ENCODE assay signal across 9 cellular contexts in genomic region chr4:146654648-146654975, GRCh38. TPM values are rescaled to one million over a fixed set of nuclear protein-coding genes. Genes with fewer than 3 reads are reported as not detected.
A peak's percentile ranks its signal among the peaks of the same experiment; 100 is the strongest.
DNase-seq lines count a peak whose midpoint lies in the region; ATAC-seq and TF ChIP-seq lines count a peak whose summit lies in the region.
"Had no signal": no experiment of that assay in that cellular context is flagged by ENCODE, and none has a peak within 500 bp of the region (broad histone marks: within the 10 kb centered on the region; RNA-seq: fewer than 3 reads in every experiment).

No MANE protein-coding gene starts in this region.

- no peak overlapping the region for H2BK15ac ChIP-seq in H9 (ENCODE audit: low read depth, low read length)

- H3K56ac ChIP-seq in H9 (ENCODE audit: insufficient read length, low read depth, low read length): no peak overlapping the region

- CTCF ChIA-PET in WTC11 (lab: Charles Lee): no interaction called here

- H3K14ac ChIP-seq in H9 (ENCODE audit: insufficient read depth, low read length): no peak overlapping the region

- no peak overlapping the region for H3K4ac ChIP-seq in H9 (ENCODE audit: low read depth, low read length)

- WGBS in H9 (ENCODE audit: extremely low coverage, insufficient read length, low lambda C conversion rate): no CpG with 5 or more reads among the region's 7 CpGs
- WGBS in right cardiac atrium: 0% methylated on average over 7 of the region's 7 CpGs

- H3K4me3 ChIP-seq in right cardiac atrium (ENCODE audit: low read length) (peak overlapping the region; percentile 75), skeletal muscle cell (ENCODE audit: low read depth, low read length) (peak overlapping the region; percentile 47)
- H3K4me3 ChIP-seq: GM12878 had no signal

- H3K4me1 ChIP-seq in H9 (ENCODE audit: insufficient read depth, low read length) (no peaks in the 10 kb centered on the region), right cardiac atrium (ENCODE audit: control insufficient read depth, insufficient read depth, low read length) (no peaks in the 10 kb centered on the region)

- H3K9me3 Mint-ChIP-seq in H9 (peaks cover 0 to 6% of the 10 kb centered on the region in 2 experiments; a peak in 2 of 5 replicates), WTC11 (no peaks in the 10 kb centered on the region)

- DNase-seq in H9 (no peak), WTC11 (ENCODE audit: low spot score) (no peak), right cardiac atrium (no peak), skeletal muscle cell (ENCODE audit: low read depth) (no peak), KG1 (lab: John Stamatoyannopoulos, UW) (no peak), foreskin melanocyte (no peak), SHP77 (lab: John Stamatoyannopoulos, UW) (no peak), amygdala (lab: John Stamatoyannopoulos, UW) (no peak)

- H2AK5ac ChIP-seq in H9 (ENCODE audit: insufficient read length, low read length): no peak overlapping the region

- no peak overlapping the region for H4K8ac ChIP-seq in H9 (replicated peaks; ENCODE audit: insufficient read length, low read depth, low read length)

- H3K4me3 Mint-ChIP-seq in H9 (peak overlapping the region; percentile 48 to 74), WTC11 (peak overlapping the region; percentile 64)

- H2BK120ac ChIP-seq in H9 (ENCODE audit: low read depth, low read length, poor library complexity, severe bottlenecking): no peak overlapping the region

- POLR2A ChIA-PET in WTC11 (lab: Charles Lee): no interaction called here

- peaks cover 4% of the 10 kb centered on the region for H3K23me2 ChIP-seq in H9 (ENCODE audit: insufficient read length, low read depth, low read length, poor library complexity, severe bottlenecking)

- no peaks in the 10 kb centered on the region for H4K20me1 ChIP-seq in H9 (ENCODE audit: control insufficient read depth, insufficient read depth, insufficient read length)

- no peak overlapping the region for H4K91ac ChIP-seq in H9 (ENCODE audit: insufficient read length, low read depth, low read length)

- intact Hi-C loops in right cardiac atrium (cut with DNase I): no loop called here

- no peak overlapping the region for H2BK12ac ChIP-seq in H9 (ENCODE audit: insufficient read length, low read depth, low read length)

- H3K9ac ChIP-seq in H9 (ENCODE audit: extremely low read depth, insufficient read length, low read length): no peak overlapping the region

- H3K27me3 ChIP-seq in H9 (ENCODE audit: insufficient read depth, low read length) (peaks cover 69% of the 10 kb centered on the region), right cardiac atrium (ENCODE audit: control insufficient read depth, insufficient read depth) (peaks cover 18% of the 10 kb centered on the region)

- H3K27me3 Mint-ChIP-seq in H9 (ENCODE audit: low read depth) (peaks cover 97% of the 10 kb centered on the region), WTC11 (ENCODE audit: low read depth) (peaks cover 98% of the 10 kb centered on the region)

- H3K79me1 ChIP-seq in H9 (ENCODE audit: insufficient read depth, low read depth, low read length, poor library complexity, severe bottlenecking): no peaks in the 10 kb centered on the region

- H3K36me3 Mint-ChIP-seq in H9 (ENCODE audit: insufficient read depth in 1 of 3, low read depth in 3 of 3): peaks cover 0 to 2% (median 0%) of the 10 kb centered on the region in 3 experiments; a peak in 1 of 7 replicates
- no peaks in the 10 kb centered on the region for H3K36me3 Mint-ChIP-seq in WTC11

- TF ChIP-seq CTCF in H9 (conservative IDR thresholded peaks at IDR 0.05) (no peak), WTC11 (IDR thresholded peaks at IDR 0.05) (no peak)

- H3K18ac ChIP-seq in H9 (ENCODE audit: insufficient read length, low read depth, low read length): no peak overlapping the region

- H3K27ac Mint-ChIP-seq in H9 (no peak overlapping the region), WTC11 (no peak overlapping the region)

- H3K4me2 ChIP-seq in H9 (ENCODE audit: insufficient read depth, insufficient read length, low read length): peak overlapping the region; percentile 83

- H2AFZ ChIP-seq in H9 (ENCODE audit: low read length): no peak overlapping the region

- H3K79me2 ChIP-seq in H9 (ENCODE audit: insufficient read depth, low read length): no peaks in the 10 kb centered on the region

- H3K9me3 ChIP-seq in H9 (ENCODE audit: control insufficient read depth, low read depth, low read length) (no peaks in the 10 kb centered on the region), right cardiac atrium (ENCODE audit: control insufficient read depth, low read length) (no peaks in the 10 kb centered on the region)

- H3K4me1 Mint-ChIP-seq in H9 (peaks cover 11 to 17% of the 10 kb centered on the region in 2 experiments), WTC11 (peaks cover 30% of the 10 kb centered on the region)

- H3T11ph ChIP-seq in H9 (ENCODE audit: low read length): no peak overlapping the region

- H2BK5ac ChIP-seq in H9 (ENCODE audit: insufficient read length, low read length): no peak overlapping the region

- H3K27ac ChIP-seq in H9 (ENCODE audit: insufficient read length, low read depth, low read length) (no peak overlapping the region), right cardiac atrium (ENCODE audit: low read length) (no peak overlapping the region)

- H3K23ac ChIP-seq in H9 (ENCODE audit: insufficient read length, low read depth, low read length): no peak overlapping the region

- H4K5ac ChIP-seq in H9 (ENCODE audit: insufficient read length, low read depth, low read length): no peak overlapping the region

- no peak overlapping the region for H2BK20ac ChIP-seq in H9 (ENCODE audit: low read depth, low read length, poor library complexity, severe bottlenecking)

- ATAC-seq in WTC11: no peak
- no peak for ATAC-seq in right cardiac atrium
- ATAC-seq: GM12878 had no signal

TF ChIP-seq in WTC11, 78 proteins besides CTCF, POLR2A, EP300 and RAD21 (continues in another document):
- TF ChIP-seq ZNF121 (CRISPR knock-in tag; IDR thresholded peaks at IDR 0.05) (no peak), GRHL2 (CRISPR knock-in tag; IDR thresholded peaks at IDR 0.05; ENCODE audit: insufficient replicate concordance, severe bottlenecking) (no peak), ATF2 (CRISPR knock-in tag; IDR thresholded peaks at IDR 0.05; ENCODE audit: borderline replicate concordance, low read depth) (no peak), ZMAT4 (CRISPR knock-in tag; IDR thresholded peaks at IDR 0.05) (no peak), ZBTB21 (CRISPR knock-in tag; IDR thresholded peaks at IDR 0.05; ENCODE audit: borderline replicate concordance) (no peak), IRF1 (CRISPR knock-in tag; IDR thresholded peaks at IDR 0.05) (no peak), FOXP1 (CRISPR knock-in tag; IDR thresholded peaks at IDR 0.05; ENCODE audit: borderline replicate concordance) (no peak), TP53 (CRISPR knock-in tag; IDR thresholded peaks at IDR 0.05) (no peak), NR3C1 (CRISPR knock-in tag; conservative IDR thresholded peaks at IDR 0.05; ENCODE audit: low read depth) (no peak), ZNF219 (CRISPR knock-in tag; IDR thresholded peaks at IDR 0.05; ENCODE audit: borderline replicate concordance) (no peak), ZNF512 (CRISPR knock-in tag; IDR thresholded peaks at IDR 0.05; ENCODE audit: borderline replicate concordance) (no peak), KAT7 (CRISPR knock-in tag; IDR thresholded peaks at IDR 0.05; ENCODE audit: borderline replicate concordance) (no peak), TCF7 (CRISPR knock-in tag; IDR thresholded peaks at IDR 0.05; ENCODE audit: low read depth) (no peak), JUN (CRISPR knock-in tag; IDR thresholded peaks at IDR 0.05) (no peak)

RNA-seq across cellular contexts. Expression of gene POU4F2, which starts 15.9 kb away (rescaled TPM):
- total RNA-seq in H9 (2021): not detected in 2 replicates
- total RNA-seq in WTC11 (2021): not detected in 3 replicates
- total RNA-seq in right cardiac atrium: not detected
- not detected for polyA plus RNA-seq in right cardiac atrium
- total RNA-seq: GM12878 had no signal
